Comparison of ENCODE assay signal across 15 cellular contexts in the genomic region with DNA sequence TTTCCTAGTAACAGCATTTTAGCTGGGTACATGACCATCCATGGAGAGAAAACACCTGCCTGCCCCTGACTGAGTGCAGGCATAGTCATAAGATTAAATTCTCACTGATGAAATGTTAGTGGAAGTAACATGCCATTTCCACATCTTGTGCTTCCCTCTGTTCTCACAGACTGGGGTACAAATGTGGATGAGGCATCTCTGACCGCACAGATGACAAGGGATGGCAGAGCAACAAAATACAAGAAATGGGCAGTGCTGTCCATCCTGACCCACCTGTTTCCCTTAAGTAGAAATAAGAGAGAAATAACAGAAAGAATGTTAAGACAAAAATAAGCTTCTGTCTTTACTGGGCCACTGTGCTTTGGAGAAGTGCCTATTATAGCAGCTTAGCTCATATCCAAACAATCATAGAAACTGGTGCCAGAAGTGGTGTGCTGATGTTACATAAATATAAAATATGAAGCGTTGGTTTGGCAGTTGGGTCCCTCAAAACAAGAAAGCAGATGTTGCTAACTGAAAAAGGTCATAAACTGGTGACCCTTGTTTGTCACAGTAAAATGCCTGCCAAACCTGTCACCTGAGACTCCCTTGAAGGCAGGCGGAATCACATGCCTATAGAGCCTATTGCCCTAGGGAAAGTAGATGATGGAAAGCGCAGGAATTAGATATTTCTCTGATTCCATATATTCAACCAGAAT.
DNase-seq lines count a peak whose midpoint lies in the region; ATAC-seq and TF ChIP-seq lines count a peak whose summit lies in the region.
"Had no signal": no experiment of that assay in that cellular context is flagged by ENCODE, and none has a peak within 500 bp of the region (broad histone marks: within the 10 kb centered on the region; RNA-seq: fewer than 3 reads in every experiment).

No MANE protein-coding gene starts in this region.

- H3K27ac ChIP-seq in coronary artery (peak overlapping the region; percentile 52 to 56), layer of hippocampus (ENCODE audit: low read depth, low read length) (peak overlapping the region; percentile 27)
- H3K27ac ChIP-seq: tibial nerve had no signal

- H3K4me3 ChIP-seq in coronary artery = no peak overlapping the region
- H3K4me3 ChIP-seq: tibial nerve had no signal

- no peak for ATAC-seq in HG02884 (IDR thresholded peaks at IDR 0.05; ENCODE audit: unreplicated experiment)
- no peak for ATAC-seq in GM19023 (IDR thresholded peaks at IDR 0.05; ENCODE audit: unreplicated experiment)
- ATAC-seq in HG02571 (IDR thresholded peaks at IDR 0.05; ENCODE audit: unreplicated experiment) = no peak
- ATAC-seq: activated T-cell treated with anti-CD3 and anti-CD28 coated beads, Interleukin-2, amount 50 U/mL, for 4 hours had no signal

- H3K27me3 ChIP-seq in layer of hippocampus (ENCODE audit: control insufficient read depth, insufficient read depth, low read length) = no peaks in the 10 kb centered on the region
- H3K27me3 ChIP-seq: tibial nerve had no signal

- TF ChIP-seq CTCF in coronary artery (IDR thresholded peaks at IDR 0.05) = no peak

- peak; percentile 9 for DNase-seq in EH (ENCODE audit: low read depth)
- DNase-seq in NCI-H2171 (lab: John Stamatoyannopoulos, UW) = peak; percentile 76
- no peak for DNase-seq in coronary artery (ENCODE audit: low spot score)
- no peak for DNase-seq in KG1 (lab: John Stamatoyannopoulos, UW)
- DNase-seq: activated CD4-positive, alpha-beta T cell treated with anti-CD3 and anti-CD28 coated beads, Interleukin-2, amount 50 U/mL, for 1 hour; activated T-cell treated with anti-CD3 and anti-CD28 coated beads, Interleukin-2, amount 50 U/mL, for 4 hours; foreskin melanocyte; islet precursor cell; NCI-H774; stimulated activated CD4-positive, alpha-beta T cell treated with anti-CD3 and anti-CD28 coated beads, Interleukin-15, amount 100 ng/mL, for 24 hours had no signal

Comparison
In these comparisons a context has a peak if more than half of its experiments do, and no peak if none do; other contexts are left out.
1. DNase-seq: peak in EH (single experiment) and NCI-H2171 (single experiment); none in coronary artery (single experiment) and KG1 (single experiment).